In genomic region chr12:131749618-131750315, GRCh38 we compare ENCODE assay signal across 17 cellular contexts.
"Had no signal": no experiment of that assay in that cellular context is flagged by ENCODE, and none has a peak within 500 bp of the region (broad histone marks: within the 10 kb centered on the region; RNA-seq: fewer than 3 reads in every experiment).

No MANE protein-coding gene starts in this region.

- H3K4me2 ChIP-seq: neural progenitor cell, SK-N-SH had no signal

- H3K9ac ChIP-seq: neural progenitor cell, SK-N-SH had no signal

- H3K27ac Mint-ChIP-seq: activated CD4-positive, alpha-beta memory T cell treated with anti-CD3 and anti-CD28 coated beads for 36 hours; activated naive CD8-positive, alpha-beta T cell treated with anti-CD3 and anti-CD28 coated beads for 36 hours; activated T-cell treated with anti-CD3 and anti-CD28 coated beads, Interleukin-2, amount 50 U/mL, for 72 hours; neural progenitor cell; stimulated activated memory B cell treated with anti-CD40 and anti-IgM and Interleukin-4, amounts not matched to agents 10 μg/mL and 1 μg/mL and 100 μg/mL, for 72 hours; T-cell had no signal

- H2AFZ ChIP-seq: neural progenitor cell had no signal

- ATAC-seq: activated T-cell treated with anti-CD3 and anti-CD28 coated beads, Interleukin-2, amount 50 U/mL, for 72 hours; gastroesophageal sphincter; stimulated activated memory B cell treated with anti-CD40 and anti-IgM and Interleukin-4, amounts not matched to agents 10 μg/mL and 1 μg/mL and 100 μg/mL, for 72 hours; T-cell had no signal

- H3K27me3 Mint-ChIP-seq: activated CD4-positive, alpha-beta memory T cell treated with anti-CD3 and anti-CD28 coated beads for 36 hours; activated naive CD8-positive, alpha-beta T cell treated with anti-CD3 and anti-CD28 coated beads for 36 hours; stimulated activated memory B cell treated with anti-CD40 and anti-IgM and Interleukin-4, amounts not matched to agents 10 μg/mL and 1 μg/mL and 100 μg/mL, for 72 hours; T-cell had no signal

- H3K27ac ChIP-seq: brain microvascular endothelial cell, gastroesophageal sphincter, neural progenitor cell, ovary, thyroid gland had no signal

- H3K4me1 ChIP-seq: gastroesophageal sphincter, thyroid gland had no signal

- DNase-seq: activated CD4-positive, alpha-beta memory T cell treated with anti-CD3 and anti-CD28 coated beads for 36 hours; activated CD4-positive, alpha-beta T cell treated with anti-CD3 and anti-CD28 coated beads for 1 hour; activated gamma-delta T cell treated with Interleukin-2 at 50 U/mL for 16 hours; activated naive CD8-positive, alpha-beta T cell treated with anti-CD3 and anti-CD28 coated beads for 36 hours; activated T-cell treated with anti-CD3 and anti-CD28 coated beads, Interleukin-2, amount 50 U/mL, for 72 hours; amygdala; brain microvascular endothelial cell; dermis blood vessel endothelial cell; erythroblast; SK-N-SH; T-cell; T1000; thyroid gland had no signal

- H3K36me3 ChIP-seq: neural progenitor cell, ovary had no signal

- H3K27me3 ChIP-seq: brain microvascular endothelial cell, gastroesophageal sphincter, neural progenitor cell, ovary, thyroid gland had no signal

- H3K9me3 ChIP-seq: gastroesophageal sphincter, ovary, SK-N-SH, thyroid gland had no signal

- H3K9me3 Mint-ChIP-seq: activated T-cell treated with anti-CD3 and anti-CD28 coated beads, Interleukin-2, amount 50 U/mL, for 72 hours; stimulated activated memory B cell treated with anti-CD40 and anti-IgM and Interleukin-4, amounts not matched to agents 10 μg/mL and 1 μg/mL and 100 μg/mL, for 72 hours had no signal

- H3K4me3 ChIP-seq: gastroesophageal sphincter, neural progenitor cell, ovary, thyroid gland had no signal

- H3K4me1 Mint-ChIP-seq: activated naive CD8-positive, alpha-beta T cell treated with anti-CD3 and anti-CD28 coated beads for 36 hours had no signal

- H3K4me3 Mint-ChIP-seq: activated CD4-positive, alpha-beta memory T cell treated with anti-CD3 and anti-CD28 coated beads for 36 hours; activated naive CD8-positive, alpha-beta T cell treated with anti-CD3 and anti-CD28 coated beads for 36 hours; activated T-cell treated with anti-CD3 and anti-CD28 coated beads, Interleukin-2, amount 50 U/mL, for 72 hours; neural progenitor cell; stimulated activated memory B cell treated with anti-CD40 and anti-IgM and Interleukin-4, amounts not matched to agents 10 μg/mL and 1 μg/mL and 100 μg/mL, for 72 hours; T-cell had no signal
